Comparison of ENCODE assay signal across 1 cellular context in the genomic region with DNA sequence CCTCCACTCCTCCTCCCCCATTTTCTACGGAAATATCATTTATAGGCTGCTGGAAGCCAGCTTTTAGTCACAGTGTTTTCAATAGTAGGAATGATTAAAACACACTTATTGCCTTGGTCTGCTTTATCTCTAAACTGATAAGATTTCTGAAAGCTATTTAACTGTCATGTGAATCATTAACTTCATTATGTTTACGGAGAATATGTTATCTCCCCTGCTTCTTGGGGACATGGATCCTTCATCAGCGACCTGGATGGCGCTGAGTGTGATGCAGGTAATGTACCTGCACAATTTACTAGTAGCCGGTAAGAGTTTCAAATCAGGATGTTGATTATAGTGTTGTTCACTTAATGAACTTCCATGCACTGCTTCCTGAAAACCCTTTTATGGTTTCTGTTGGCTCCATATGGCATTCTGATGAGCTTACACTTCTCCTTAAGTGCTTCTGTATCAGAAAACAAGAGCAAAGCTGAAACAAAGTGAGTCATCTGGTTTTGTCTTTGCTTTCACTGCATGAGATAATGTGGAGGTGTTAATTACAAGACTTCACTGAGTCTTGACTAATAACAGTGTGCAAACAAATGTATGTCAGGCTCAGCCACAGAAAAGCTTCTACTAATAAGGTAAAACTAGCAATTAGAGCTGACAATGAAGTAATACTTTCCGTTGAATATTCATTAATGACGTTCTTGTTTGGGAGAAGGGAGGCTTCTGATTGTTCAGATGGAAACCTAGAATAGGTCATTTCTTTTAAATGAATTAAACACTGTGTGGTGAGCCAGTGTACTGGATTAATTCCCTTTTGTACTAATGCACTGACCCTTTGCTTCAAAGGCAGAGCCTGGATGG.
TF ChIP-seq lines count a peak whose summit lies in the region.

No MANE protein-coding gene starts in this region.

TF ChIP-seq in WTC11, 78 proteins besides CTCF, POLR2A, EP300 and RAD21 (continued from another document):
- TF ChIP-seq EMX1 (CRISPR knock-in tag; IDR thresholded peaks at IDR 0.05) (no peak), CREB1 (CRISPR knock-in tag; IDR thresholded peaks at IDR 0.05) (no peak)
- TF ChIP-seq, protein P1, sequence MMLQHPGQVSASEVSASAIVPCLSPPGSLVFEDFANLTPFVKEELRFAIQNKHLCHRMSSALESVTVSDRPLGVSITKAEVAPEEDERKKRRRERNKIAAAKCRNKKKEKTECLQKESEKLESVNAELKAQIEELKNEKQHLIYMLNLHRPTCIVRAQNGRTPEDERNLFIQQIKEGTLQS (CRISPR knock-in tag; conservative IDR thresholded peaks at IDR 0.05), result no peak
- TF ChIP-seq, protein P2, sequence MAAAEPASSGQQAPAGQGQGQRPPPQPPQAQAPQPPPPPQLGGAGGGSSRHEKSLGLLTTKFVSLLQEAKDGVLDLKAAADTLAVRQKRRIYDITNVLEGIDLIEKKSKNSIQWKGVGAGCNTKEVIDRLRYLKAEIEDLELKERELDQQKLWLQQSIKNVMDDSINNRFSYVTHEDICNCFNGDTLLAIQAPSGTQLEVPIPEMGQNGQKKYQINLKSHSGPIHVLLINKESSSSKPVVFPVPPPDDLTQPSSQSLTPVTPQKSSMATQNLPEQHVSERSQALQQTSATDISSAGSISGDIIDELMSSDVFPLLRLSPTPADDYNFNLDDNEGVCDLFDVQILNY (CRISPR knock-in tag; IDR thresholded peaks at IDR 0.05), result no peak
